ENCODE assay signal across 26 cellular contexts in the genomic region with DNA sequence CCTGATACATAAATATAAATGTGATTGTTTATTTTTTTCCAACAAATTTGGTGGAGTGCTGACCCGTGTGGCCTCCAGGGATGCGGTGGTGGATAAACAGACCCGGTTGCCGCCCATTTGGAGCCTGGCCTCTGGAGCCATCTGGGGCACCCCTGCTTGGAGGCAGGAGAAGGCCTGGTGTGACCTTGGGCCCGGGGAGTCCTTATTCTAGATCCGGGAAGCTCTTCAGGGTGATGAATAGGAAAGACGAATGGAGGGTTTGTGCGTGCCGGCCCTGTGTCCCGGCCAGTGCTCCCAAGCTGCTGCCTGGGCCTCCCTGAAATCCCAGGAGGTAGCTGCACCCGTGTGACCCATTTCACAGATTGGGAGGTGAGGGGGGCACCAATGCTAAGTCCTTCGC. TPM values are rescaled to one million over a fixed set of nuclear protein-coding genes. Genes with fewer than 3 reads are reported as not detected.
A peak's percentile ranks its signal among the peaks of the same experiment; 100 is the strongest.
DNase-seq lines count a peak whose midpoint lies in the region; ATAC-seq, FAIRE-seq and TF ChIP-seq lines count a peak whose summit lies in the region.
"Had no signal": no experiment of that assay in that cellular context is flagged by ENCODE, and none has a peak within 500 bp of the region (broad histone marks: within the 10 kb centered on the region; RNA-seq: fewer than 3 reads in every experiment).

No MANE protein-coding gene starts in this region.

- H2BK20ac ChIP-seq in H1 (ENCODE audit: low read length), result no peak overlapping the region

- H3K4me3 Mint-ChIP-seq in activated CD8-positive, alpha-beta T cell treated with anti-CD3 and anti-CD28 coated beads for 36 hours, result no peak overlapping the region
- H3K4me3 Mint-ChIP-seq: activated CD4-positive, alpha-beta T cell treated with anti-CD3 and anti-CD28 coated beads, Interleukin-2, amount 10 ng/mL, durations not matched to agents 7 days and 5 days; IgD-negative memory B cell had no signal

- no peaks in the 10 kb centered on the region; the same call in 1 of the 2 replicates for H3K23me2 ChIP-seq in H1 (ENCODE audit: low read depth, low read length)

- H2BK15ac ChIP-seq in H1 (ENCODE audit: low read length), result no peak overlapping the region

- intact Hi-C loops in left ventricle myocardium inferior (cut with micrococcal nuclease) (no loop called here), left cardiac atrium (cut with DNase I) (no loop called here)
- intact Hi-C loops in activated CD8-positive, alpha-beta T cell treated with anti-CD3 and anti-CD28 coated beads for 36 hours (cut with micrococcal nuclease), result no loop called here

- H3K36me3 Mint-ChIP-seq in activated CD8-positive, alpha-beta T cell treated with anti-CD3 and anti-CD28 coated beads for 36 hours (ENCODE audit: low read depth), result no peaks in the 10 kb centered on the region

- TF ChIP-seq POLR2A in H1 (IDR thresholded peaks at IDR 0.05; ENCODE audit: control extremely low read depth in 1 of 2, low read depth in 2 of 2, low read length in 2 of 2), result no peak

- H3K4me3 ChIP-seq in left ventricle myocardium inferior (no peak overlapping the region), H1 (ENCODE audit: extremely low read depth in 1 of 4, insufficient read depth in 2 of 4, low read depth in 3 of 4, low read length in 4 of 4) (no peak overlapping the region), trophoblast cell (ENCODE audit: low read depth, low read length) (no peak overlapping the region)
- H3K4me3 ChIP-seq: dorsolateral prefrontal cortex had no signal

- no peak overlapping the region for H4K12ac ChIP-seq in trophoblast cell (ENCODE audit: low read depth, low read length)

- H3K27ac ChIP-seq in left ventricle myocardium inferior (replicated peaks), result peak overlapping the region; percentile 12
- no peak overlapping the region for H3K27ac ChIP-seq in H1 (ENCODE audit: low read depth, low read length)
- peak overlapping the region; percentile 2 for H3K27ac ChIP-seq in trophoblast cell (ENCODE audit: low read depth, low read length)

- H3K27me3 ChIP-seq in left ventricle myocardium inferior (ENCODE audit: low read depth) (no peaks in the 10 kb centered on the region), H1 (replicated peaks in 1 of 4; ENCODE audit: control insufficient read depth in 3 of 4, extremely low read depth in 1 of 4, insufficient read depth in 3 of 4, low read length in 3 of 4) (no peaks in the 10 kb centered on the region), trophoblast cell (ENCODE audit: insufficient read depth, low read length) (no peaks in the 10 kb centered on the region)
- H3K27me3 ChIP-seq: BE2C, dorsolateral prefrontal cortex had no signal

- CTCF ChIA-PET in H1 (lab: Charles Lee; ENCODE audit: partially characterized antibody), result interaction anchor here (1.1 to 2.7 kb wide), 4 partner anchors 11 to 29 kb away, joined by 3 to 8 read pairs (median 6); no protein-coding TSS in a partner anchor
- CTCF ChIA-PET in activated CD8-positive, alpha-beta T cell treated with anti-CD3 and anti-CD28 coated beads for 36 hours (lab: Charles Lee), result interaction anchor here (1.3 kb wide), 1 partner anchor 9 kb away, joined by 3 read pairs; no protein-coding TSS in a partner anchor

- H2BK12ac ChIP-seq in H1 (ENCODE audit: low read depth, low read length), result 0 out of 2 replicates have a peak overlapping the region, but pooled peaks have one; percentile 50
- H2BK12ac ChIP-seq in trophoblast cell (ENCODE audit: low read length), result peak overlapping the region; percentile 5

- H3K79me2 ChIP-seq in H1 (ENCODE audit: control insufficient read depth in 1 of 2, insufficient read depth in 2 of 2, low read length in 2 of 2) (peaks cover 0 to 94% of the 10 kb centered on the region in 2 experiments; a peak in 2 of 4 replicates), trophoblast cell (ENCODE audit: control insufficient read depth, insufficient read depth, low read length, poor library complexity) (peaks cover 39% of the 10 kb centered on the region)

- H4K91ac ChIP-seq in H1 (replicated peaks; ENCODE audit: insufficient read length, low read length), result no peak overlapping the region
- peak overlapping the region; percentile 50 for H4K91ac ChIP-seq in trophoblast cell (ENCODE audit: low read depth, low read length)

- no peak for FAIRE-seq in H1 (lab: Jason Lieb, UNC)
- FAIRE-seq: GM12891, H54, small intestine had no signal

- no peak for TF ChIP-seq EP300 in H1 (IDR thresholded peaks at IDR 0.05; ENCODE audit: borderline replicate concordance in 1 of 2, low read depth in 2 of 2, low read length in 2 of 2)

- H3K9ac ChIP-seq in H1 (replicated peaks in 1 of 4; ENCODE audit: extremely low read depth in 1 of 4, low read depth in 3 of 4, low read length in 3 of 4), result no peak overlapping the region
- H3K9ac ChIP-seq in trophoblast cell (ENCODE audit: low read length), result no peak overlapping the region

- no peak overlapping the region for H3K14ac ChIP-seq in H1 (ENCODE audit: insufficient read length)
- peak overlapping the region; percentile 27 for H3K14ac ChIP-seq in trophoblast cell (ENCODE audit: low read length)

- peaks cover 4 to 18% of the 10 kb centered on the region in 2 experiments for H4K20me1 ChIP-seq in H1 (replicated peaks in 1 of 2; ENCODE audit: control insufficient read depth in 1 of 2, insufficient read depth in 2 of 2, low read length in 2 of 2)

- POLR2A ChIA-PET in H1 (lab: Charles Lee; ENCODE audit: partially characterized antibody), result interaction anchor here (1.1 to 1.6 kb wide), 6 partner anchors 8 to 18 kb away, joined by 3 to 5 read pairs (median 4); a partner anchor contains a TSS
- POLR2A ChIA-PET in activated CD8-positive, alpha-beta T cell treated with anti-CD3 and anti-CD28 coated beads for 36 hours (lab: Charles Lee), result no interaction called here

- 92% methylated on average over 12 of the region's 12 CpGs; no CpG with 5 or more reads in 1 of the 2 experiments for WGBS in H1 (ENCODE audit: extremely low coverage in 1 of 2, insufficient coverage in 1 of 2, insufficient read length in 1 of 2, insufficient replicate concordance in 2 of 2, low coverage in 1 of 2, low lambda C conversion rate in 2 of 2, missing lambda C conversion rate in 1 of 2), 2 experiments
- no CpG with 5 or more reads among the region's 12 CpGs for WGBS in trophoblast cell (ENCODE audit: extremely low coverage, insufficient coverage, insufficient read length)

- no peak for TF ChIP-seq RAD21 in H1 (IDR thresholded peaks at IDR 0.05 in 1 of 2, conservative IDR thresholded peaks at IDR 0.05 in 1 of 2; ENCODE audit: low read depth in 2 of 2, low read length in 2 of 2)

- H3K23ac ChIP-seq in H1 (ENCODE audit: insufficient read length) (no peak overlapping the region), trophoblast cell (ENCODE audit: low read length) (no peak overlapping the region)

- H3K36me3 ChIP-seq in left ventricle myocardium inferior (no peaks in the 10 kb centered on the region), H1 (ENCODE audit: control insufficient read depth in 2 of 4, insufficient read depth in 4 of 4, low read length in 3 of 4) (no peaks in the 10 kb centered on the region), trophoblast cell (ENCODE audit: control insufficient read depth in 1 of 2, insufficient read depth in 2 of 2, low read length in 2 of 2) (no peaks in the 10 kb centered on the region)
- H3K36me3 ChIP-seq: BE2C had no signal

- ATAC-seq in left cardiac atrium (no peak), HG02870 (IDR thresholded peaks at IDR 0.05; ENCODE audit: unreplicated experiment) (no peak)
- ATAC-seq in activated CD8-positive, alpha-beta T cell treated with anti-CD3 and anti-CD28 coated beads for 36 hours, result no peak

- peaks cover 12% of the 10 kb centered on the region for H3K4me1 Mint-ChIP-seq in activated CD8-positive, alpha-beta T cell treated with anti-CD3 and anti-CD28 coated beads for 36 hours (ENCODE audit: low read depth)

- no peak overlapping the region for H2BK5ac ChIP-seq in H1 (ENCODE audit: low read depth, low read length)
- peak overlapping the region; percentile 37 for H2BK5ac ChIP-seq in trophoblast cell (ENCODE audit: low read depth, low read length, poor library complexity)

- H3K9me3 ChIP-seq in left ventricle myocardium inferior (replicated peaks), result no peaks in the 10 kb centered on the region
- H3K9me3 ChIP-seq in H1 (ENCODE audit: insufficient read depth in 2 of 2, low read depth in 1 of 2, low read length in 1 of 2), result no peaks in the 10 kb centered on the region
- H3K9me3 ChIP-seq in trophoblast cell (ENCODE audit: insufficient read depth, low read depth, low read length), result no peaks in the 10 kb centered on the region
- H3K9me3 ChIP-seq: BE2C had no signal

- peaks cover 56% of the 10 kb centered on the region for H3K4me1 ChIP-seq in left ventricle myocardium inferior
- peaks cover 21 to 59% (median 48%) of the 10 kb centered on the region in 4 experiments for H3K4me1 ChIP-seq in H1 (replicated peaks in 1 of 4; ENCODE audit: control insufficient read depth in 3 of 4, insufficient read depth in 4 of 4, low read length in 3 of 4)
- peaks cover 51 to 63% of the 10 kb centered on the region in 2 experiments for H3K4me1 ChIP-seq in trophoblast cell (ENCODE audit: control insufficient read depth in 1 of 2, insufficient read depth in 2 of 2, low read length in 2 of 2)

- H2AK5ac ChIP-seq in H1 (ENCODE audit: low read depth, low read length) (no peak overlapping the region), trophoblast cell (ENCODE audit: low read length) (peak overlapping the region; percentile 39)

- H4K5ac ChIP-seq in H1 (ENCODE audit: insufficient read length, low read depth, low read length), result no peak overlapping the region

- H3K9me3 Mint-ChIP-seq in activated CD8-positive, alpha-beta T cell treated with anti-CD3 and anti-CD28 coated beads for 36 hours, result no peaks in the 10 kb centered on the region
- H3K9me3 Mint-ChIP-seq: activated CD4-positive, alpha-beta T cell treated with anti-CD3 and anti-CD28 coated beads, Interleukin-2, amount 10 ng/mL, durations not matched to agents 7 days and 5 days; IgD-negative memory B cell had no signal

- H4K8ac ChIP-seq in H1 (ENCODE audit: extremely low read depth, insufficient read depth, low read length) (no peak overlapping the region), trophoblast cell (ENCODE audit: low read depth, low read length) (peak overlapping the region; percentile 8)

- peaks cover 34% of the 10 kb centered on the region for H3K79me1 ChIP-seq in H1 (ENCODE audit: low read depth, low read length)
- peaks cover 41% of the 10 kb centered on the region for H3K79me1 ChIP-seq in trophoblast cell (ENCODE audit: low read length)

- H3K4me2 ChIP-seq in H1 (ENCODE audit: insufficient read depth in 1 of 2, low read depth in 2 of 2, low read length in 2 of 2) (no peak overlapping the region; a peak in 1 of 4 replicates), trophoblast cell (ENCODE audit: low read length) (no peak overlapping the region)

- no peak overlapping the region for H3K27ac Mint-ChIP-seq in activated CD8-positive, alpha-beta T cell treated with anti-CD3 and anti-CD28 coated beads for 36 hours
- H3K27ac Mint-ChIP-seq: IgD-negative memory B cell had no signal

- H2AFZ ChIP-seq in H1 (ENCODE audit: low read length), result no peak overlapping the region
- H2AFZ ChIP-seq in trophoblast cell (ENCODE audit: insufficient read depth, low read length, poor library complexity), result no peak overlapping the region

- TF ChIP-seq CTCF in left ventricle myocardium inferior (IDR thresholded peaks at IDR 0.05; ENCODE audit: borderline replicate concordance) (no peak), H1 (IDR thresholded peaks at IDR 0.05; ENCODE audit: control extremely low read depth in 1 of 3, insufficient read depth in 1 of 3, low read depth in 1 of 3, low read length in 3 of 3) (no peak)
- no peak for TF ChIP-seq CTCF in activated CD8-positive, alpha-beta T cell treated with anti-CD3 and anti-CD28 coated beads for 36 hours (IDR thresholded peaks at IDR 0.05)

- H3K56ac ChIP-seq in H1 (replicated peaks; ENCODE audit: insufficient read length, low read depth, low read length), result no peak overlapping the region

- H3K4ac ChIP-seq in H1 (replicated peaks; ENCODE audit: insufficient read length, low read depth, low read length) (peak overlapping the region; percentile 70), trophoblast cell (ENCODE audit: low read depth, low read length) (peak overlapping the region; percentile 50)

- H2BK120ac ChIP-seq in H1 (replicated peaks; ENCODE audit: low read depth, low read length) (no peak overlapping the region), trophoblast cell (ENCODE audit: insufficient read depth, low read length, poor library complexity) (peak overlapping the region; percentile 26)

- no peak overlapping the region for H3K18ac ChIP-seq in H1 (ENCODE audit: extremely low read depth, low read length)
- peak overlapping the region; percentile 80 for H3K18ac ChIP-seq in trophoblast cell (ENCODE audit: low read length)

- DNase-seq in left ventricle myocardium inferior (no peak), left cardiac atrium (no peak), H1 (ENCODE audit: low read depth in 1 of 2, low spot score in 2 of 2) (no peak), trophoblast cell (no peak), epidermal melanocyte (ENCODE audit: insufficient read length, low spot score) (no peak)
- no peak for DNase-seq in activated CD8-positive, alpha-beta T cell treated with anti-CD3 and anti-CD28 coated beads for 36 hours
- DNase-seq in stimulated activated CD4-positive, alpha-beta T cell treated with anti-CD3 and anti-CD28 coated beads, Interleukin-2, amount 100 ng/mL, for 24 hours, result no peak
- DNase-seq: activated CD4-positive, alpha-beta T cell treated with anti-CD3 and anti-CD28 coated beads, Interleukin-2, amount 10 ng/mL, durations not matched to agents 7 days and 5 days; activated naive CD4-positive, alpha-beta T cell treated with anti-CD3 and anti-CD28 coated beads, Interleukin-2, amount 50 U/mL, for 16 hours; BE2C; caudate nucleus; COR-L47; dorsolateral prefrontal cortex; head of caudate nucleus; NCI-H2029 treated with DMSO at 0.1 percent for 48 hours; NCI-H226; nucleus accumbens; stimulated activated CD4-positive, alpha-beta T cell treated with anti-CD3 and anti-CD28 coated beads, Interleukin-1b, Interleukin-23, amount 100 ng/mL, for 48 hours; T-helper 2 cell had no signal

- no peaks in the 10 kb centered on the region for H3K27me3 Mint-ChIP-seq in activated CD8-positive, alpha-beta T cell treated with anti-CD3 and anti-CD28 coated beads for 36 hours
- H3K27me3 Mint-ChIP-seq: activated CD4-positive, alpha-beta T cell treated with anti-CD3 and anti-CD28 coated beads, Interleukin-2, amount 10 ng/mL, durations not matched to agents 7 days and 5 days; IgD-negative memory B cell had no signal

RNA-seq across cellular contexts. Expression of a gene that starts 11.5 kb away (rescaled TPM):
- total RNA-seq in left ventricle myocardium inferior (17.0 TPM), left cardiac atrium (10 to 100 TPM; 15.8 to 17.2 TPM)
- 64.4 and 67.6 TPM in 2 replicates for total RNA-seq in H1 (2021; fragmentation: NEBNext Ultra II Directional; extraction: Animal tissue kit (Norgen Biotek cat#: 25700))
- 50.7 and 107 TPM in 2 replicates for polyA plus RNA-seq in H1 (2011; rRNA removed)
- 55.5 TPM for polyA plus RNA-seq in H1 (2011; cell fraction: cytosol; rRNA removed)
- polyA plus RNA-seq in H1 (2011; cell fraction: nucleus; rRNA removed), result 89.7 TPM
- polyA plus RNA-seq in H1 (2012, experiment 1 of 2), result 40.5 to 57.3 TPM (median 53.1 TPM) in 4 replicates
- polyA plus RNA-seq in H1 (2012, experiment 2 of 2), result 64.2 TPM
- 47.5 TPM for polyA plus RNA-seq in H1 (2013, experiment 1 of 2)
- polyA plus RNA-seq in H1 (2013, experiment 2 of 2), result 47.5 TPM
- polyA minus RNA-seq in H1 (2011; rRNA and poly(A)+ RNA removed), result 17.7 and 25.9 TPM in 2 replicates
- 39.9 TPM for polyA minus RNA-seq in H1 (2011; cell fraction: cytosol; rRNA and poly(A)+ RNA removed)
- polyA minus RNA-seq in H1 (2011; cell fraction: nucleus; rRNA and poly(A)+ RNA removed), result 22.8 TPM
- 117 and 130 TPM in 2 replicates for polyA plus RNA-seq in trophoblast cell (2013)
- 10 to 100 TPM in 1 of 2 experiments, 1 to 10 TPM in 1; 9.8 to 11.5 TPM for total RNA-seq in activated CD8-positive, alpha-beta T cell treated with anti-CD3 and anti-CD28 coated beads for 36 hours

RNA-seq across cellular contexts. Expression of a gene that starts 53.0 kb away (rescaled TPM):
- total RNA-seq in left ventricle myocardium inferior (not detected), left cardiac atrium (not detected)
- 0.50 and 0.98 TPM in 2 replicates for total RNA-seq in H1 (2021; fragmentation: NEBNext Ultra II Directional; extraction: Animal tissue kit (Norgen Biotek cat#: 25700))
- 0.27 and 0.58 TPM in 2 replicates for polyA plus RNA-seq in H1 (2011; rRNA removed)
- 0.36 TPM for polyA plus RNA-seq in H1 (2011; cell fraction: cytosol; rRNA removed)
- 0.83 TPM for polyA plus RNA-seq in H1 (2011; cell fraction: nucleus; rRNA removed)
- 0.55 to 0.78 TPM (median 0.67 TPM) in 4 replicates for polyA plus RNA-seq in H1 (2012, experiment 1 of 2)
- 0.45 TPM for polyA plus RNA-seq in H1 (2012, experiment 2 of 2)
- polyA plus RNA-seq in H1 (2013, experiment 1 of 2), result 0.30 TPM
- polyA plus RNA-seq in H1 (2013, experiment 2 of 2), result 0.29 TPM
- 0.19 and 0.76 TPM in 2 replicates for polyA minus RNA-seq in H1 (2011; rRNA and poly(A)+ RNA removed)
- polyA minus RNA-seq in H1 (2011; cell fraction: cytosol; rRNA and poly(A)+ RNA removed), result not detected
- polyA minus RNA-seq in H1 (2011; cell fraction: nucleus; rRNA and poly(A)+ RNA removed), result 0.70 TPM
- polyA plus RNA-seq in trophoblast cell (2013), result not detected in 2 replicates
- total RNA-seq in activated CD8-positive, alpha-beta T cell treated with anti-CD3 and anti-CD28 coated beads for 36 hours, result not detected
- total RNA-seq: A673; activated CD4-positive, alpha-beta T cell treated with anti-CD3 and anti-CD28 coated beads, Interleukin-2, amount 10 ng/mL, durations not matched to agents 7 days and 5 days; temporal lobe had no signal
- polyA plus RNA-seq: IgD-negative memory B cell had no signal

RNA-seq across cellular contexts. Expression of a gene that starts 59.6 kb away (rescaled TPM):
- not detected for total RNA-seq in left ventricle myocardium inferior
- not detected for total RNA-seq in left cardiac atrium
- total RNA-seq in H1 (2021; fragmentation: NEBNext Ultra II Directional; extraction: Animal tissue kit (Norgen Biotek cat#: 25700)), result 2.8 and 3.2 TPM in 2 replicates
- 7.9 and 11.2 TPM in 2 replicates for polyA plus RNA-seq in H1 (2011; rRNA removed)
- polyA plus RNA-seq in H1 (2011; cell fraction: cytosol; rRNA removed), result 3.8 TPM
- 3.1 TPM for polyA plus RNA-seq in H1 (2011; cell fraction: nucleus; rRNA removed)
- 1.9 to 4.0 TPM (median 2.6 TPM) in 4 replicates for polyA plus RNA-seq in H1 (2012, experiment 1 of 2)
- 2.5 TPM for polyA plus RNA-seq in H1 (2012, experiment 2 of 2)
- polyA plus RNA-seq in H1 (2013, experiment 1 of 2), result 2.1 TPM
- 2.4 TPM for polyA plus RNA-seq in H1 (2013, experiment 2 of 2)
- polyA minus RNA-seq in H1 (2011; rRNA and poly(A)+ RNA removed), result 1.7 and 3.1 TPM in 2 replicates
- polyA minus RNA-seq in H1 (2011; cell fraction: cytosol; rRNA and poly(A)+ RNA removed), result 2.6 TPM
- 1.00 TPM for polyA minus RNA-seq in H1 (2011; cell fraction: nucleus; rRNA and poly(A)+ RNA removed)
- 5.0 and 5.2 TPM in 2 replicates for polyA plus RNA-seq in trophoblast cell (2013)
- not detected for total RNA-seq in activated CD8-positive, alpha-beta T cell treated with anti-CD3 and anti-CD28 coated beads for 36 hours
- total RNA-seq: A673; activated CD4-positive, alpha-beta T cell treated with anti-CD3 and anti-CD28 coated beads, Interleukin-2, amount 10 ng/mL, durations not matched to agents 7 days and 5 days; temporal lobe had no signal
- polyA plus RNA-seq: IgD-negative memory B cell had no signal
